Comparison of ENCODE assay signal across 15 cellular contexts in genomic region chr7:158098125-158099030, GRCh38.
A peak's percentile ranks its signal among the peaks of the same experiment; 100 is the strongest.
DNase-seq lines count a peak whose midpoint lies in the region; ATAC-seq, FAIRE-seq and TF ChIP-seq lines count a peak whose summit lies in the region.
"Had no signal": no experiment of that assay in that cellular context is flagged by ENCODE, and none has a peak within 500 bp of the region (broad histone marks: within the 10 kb centered on the region; RNA-seq: fewer than 3 reads in every experiment).

No MANE protein-coding gene starts in this region.

- H3K4ac ChIP-seq in H9 (ENCODE audit: low read depth, low read length) = no peak overlapping the region

- H3K9me3 ChIP-seq in H9 (ENCODE audit: control insufficient read depth, low read depth, low read length) (no peaks in the 10 kb centered on the region), K562 (replicated peaks; ENCODE audit: control insufficient read depth, insufficient read depth, low read depth, low read length) (no peaks in the 10 kb centered on the region), suprapubic skin (peaks cover 6% of the 10 kb centered on the region)
- H3K9me3 ChIP-seq: Caco-2, SJCRH30 had no signal

- H3T11ph ChIP-seq in H9 (ENCODE audit: low read length) = no peak overlapping the region

- H2BK120ac ChIP-seq in H9 (ENCODE audit: low read depth, low read length, poor library complexity, severe bottlenecking) = no peak overlapping the region

- no peaks in the 10 kb centered on the region for H3K79me1 ChIP-seq in H9 (ENCODE audit: insufficient read depth, low read depth, low read length, poor library complexity, severe bottlenecking)

- H3K79me2 ChIP-seq in H9 (ENCODE audit: insufficient read depth, low read length) = no peaks in the 10 kb centered on the region
- no peaks in the 10 kb centered on the region for H3K79me2 ChIP-seq in K562 (ENCODE audit: control insufficient read depth, insufficient read depth, low read length)

- H3K14ac ChIP-seq in H9 (ENCODE audit: insufficient read depth, low read length) = peak overlapping the region; percentile 69; the same call in 1 of the 2 replicates

- CTCF ChIA-PET in K562 (lab: Yijun Ruan, JAX; ENCODE audit: low intra/inter-chr PET ratio) = no interaction called here

- H3K4me1 Mint-ChIP-seq in H9 = peaks cover 16 to 17% of the 10 kb centered on the region in 2 experiments
- H3K4me1 Mint-ChIP-seq: B cell had no signal

- H3K9me1 ChIP-seq in K562 (ENCODE audit: control insufficient read depth, insufficient read depth, low read length) = peaks cover 2% of the 10 kb centered on the region

- H3K4me3 Mint-ChIP-seq in H9 = no peak overlapping the region
- H3K4me3 Mint-ChIP-seq: B cell; CD4-positive, CD25-positive, alpha-beta regulatory T cell; HFFc6 had no signal

- no CpG with 5 or more reads among the region's 54 CpGs for WGBS in H9 (ENCODE audit: extremely low coverage, insufficient read length, low lambda C conversion rate)
- 8% methylated on average over 45 of the region's 54 CpGs for WGBS in K562 (ENCODE audit: insufficient coverage, low coverage, missing lambda C conversion rate)
- WGBS in suprapubic skin = 91% methylated on average over 34 of the region's 54 CpGs

- TF ChIP-seq EP300 in K562 (IDR thresholded peaks at IDR 0.05; ENCODE audit: low read length) = no peak
- TF ChIP-seq EP300 in suprapubic skin (IDR thresholded peaks at IDR 0.05) = no peak

- no peak overlapping the region for H4K91ac ChIP-seq in H9 (ENCODE audit: insufficient read length, low read depth, low read length)

- no peaks in the 10 kb centered on the region for H3K23me2 ChIP-seq in H9 (ENCODE audit: insufficient read length, low read depth, low read length, poor library complexity, severe bottlenecking)

- H3K23ac ChIP-seq in H9 (ENCODE audit: insufficient read length, low read depth, low read length) = no peak overlapping the region

- 0 out of 7 replicates have a peak overlapping the region, but pooled peaks of 1 of the 3 experiments have one; percentile 8 for H3K27ac Mint-ChIP-seq in H9
- H3K27ac Mint-ChIP-seq: B cell, HFFc6 had no signal

- H2BK12ac ChIP-seq in H9 (ENCODE audit: insufficient read length, low read depth, low read length) = no peak overlapping the region

- H3K27me3 Mint-ChIP-seq in H9 (ENCODE audit: low read depth) = no peaks in the 10 kb centered on the region; the same call in 1 of the 2 replicates
- H3K27me3 Mint-ChIP-seq: B cell; CD4-positive, CD25-positive, alpha-beta regulatory T cell had no signal

- intact Hi-C loops in K562 (cut with micrococcal nuclease) = no loop called here

- H3K56ac ChIP-seq in H9 (ENCODE audit: insufficient read length, low read depth, low read length) = no peak overlapping the region

- no peak for DNase-seq in H9
- DNase-seq in K562 (ENCODE audit: extremely low read depth in 1 of 4, low spot score in 3 of 4) = no peak
- peak; percentile 88 for DNase-seq in mesenteric fat pad (ENCODE audit: low spot score)
- DNase-seq in suprapubic skin (ENCODE audit: low spot score in 2 of 2) = peak; percentile 48 to 76
- no peak for DNase-seq in activated naive CD4-positive, alpha-beta T cell treated with anti-CD3 and anti-CD28 coated beads, Interleukin-2, amount 50 U/mL, for 16 hours
- DNase-seq: CD4-positive, CD25-positive, alpha-beta regulatory T cell; EL; GOT3; HFFc6; NCI-H1694 treated with DMSO at 0.1 percent for 48 hours; SJCRH30 had no signal

- peaks cover 10 to 11% of the 10 kb centered on the region in 2 experiments; a peak in 4 of 5 replicates for H3K9me3 Mint-ChIP-seq in H9

- H4K5ac ChIP-seq in H9 (ENCODE audit: insufficient read length, low read depth, low read length) = no peak overlapping the region

- H3K9ac ChIP-seq in H9 (ENCODE audit: extremely low read depth, insufficient read length, low read length) (no peak overlapping the region), K562 (ENCODE audit: insufficient read depth in 1 of 2, low read depth in 2 of 2, low read length in 2 of 2) (no peak overlapping the region; a peak in 1 of 4 replicates)

- H4K20me1 ChIP-seq in H9 (ENCODE audit: control insufficient read depth, insufficient read depth, insufficient read length) (no peaks in the 10 kb centered on the region), K562 (replicated peaks; ENCODE audit: control insufficient read depth, insufficient read depth, low read length) (0 out of 2 replicates have a peak, but pooled peaks cover 4% of the 10 kb centered on the region)

- H3K36me3 Mint-ChIP-seq in H9 (ENCODE audit: insufficient read depth in 1 of 3, low read depth in 3 of 3) = peaks cover 3 to 13% (median 7%) of the 10 kb centered on the region in 3 experiments; a peak in 6 of 7 replicates
- H3K36me3 Mint-ChIP-seq: CD4-positive, CD25-positive, alpha-beta regulatory T cell had no signal

- no peak overlapping the region for H3K18ac ChIP-seq in H9 (ENCODE audit: insufficient read length, low read depth, low read length)

- TF ChIP-seq CTCF in H9 (conservative IDR thresholded peaks at IDR 0.05) (no peak), K562 (IDR thresholded peaks at IDR 0.05 in 2 of 3, conservative IDR thresholded peaks at IDR 0.05 in 1 of 3; ENCODE audit: insufficient read depth in 2 of 3, low read depth in 1 of 3, low read length in 3 of 3) (no peak), suprapubic skin (IDR thresholded peaks at IDR 0.05) (no peak)

- no peak overlapping the region for H2BK15ac ChIP-seq in H9 (ENCODE audit: low read depth, low read length)

- no peak overlapping the region for H2AK5ac ChIP-seq in H9 (ENCODE audit: insufficient read length, low read length)

- no peak overlapping the region for H3K4me3 ChIP-seq in K562
- no peak overlapping the region for H3K4me3 ChIP-seq in suprapubic skin
- H3K4me3 ChIP-seq: SJCRH30 had no signal

- H2BK20ac ChIP-seq in H9 (ENCODE audit: low read depth, low read length, poor library complexity, severe bottlenecking) = no peak overlapping the region

- BruUV-seq in K562 (replicated peaks; lab: Mats Ljungman, UMichigan) = no TSS peak

- H3K36me3 ChIP-seq in K562 (ENCODE audit: control insufficient read depth, insufficient read depth, low read length) (no peaks in the 10 kb centered on the region), suprapubic skin (no peaks in the 10 kb centered on the region)
- H3K36me3 ChIP-seq: SJCRH30 had no signal

- in situ Hi-C loops in K562 (cut with MboI) = no loop called here

- no peak for TF ChIP-seq POLR2A in K562 (conservative IDR thresholded peaks at IDR 0.05)
- no peak for TF ChIP-seq POLR2A in suprapubic skin (IDR thresholded peaks at IDR 0.05)

- H3K27me3 ChIP-seq in H9 (ENCODE audit: insufficient read depth, low read length) = no peaks in the 10 kb centered on the region
- peaks cover 17 to 40% of the 10 kb centered on the region in 2 experiments; a peak in 4 of 5 replicates for H3K27me3 ChIP-seq in K562 (ENCODE audit: control insufficient read depth in 2 of 2, insufficient read depth in 2 of 2, low read length in 2 of 2)
- no peaks in the 10 kb centered on the region for H3K27me3 ChIP-seq in suprapubic skin

- H3K27ac ChIP-seq in H9 (ENCODE audit: insufficient read length, low read depth, low read length) = no peak overlapping the region
- no peak overlapping the region for H3K27ac ChIP-seq in K562 (ENCODE audit: extremely low read depth, low read depth, low read length)
- no peak overlapping the region for H3K27ac ChIP-seq in suprapubic skin
- H3K27ac ChIP-seq: SJCRH30 had no signal

- H2AFZ ChIP-seq in H9 (ENCODE audit: low read length) (no peak overlapping the region), K562 (ENCODE audit: low read depth, low read length) (no peak overlapping the region)

- POLR2A ChIA-PET in K562 (lab: Yijun Ruan, JAX) = interaction anchor here (1.0 kb wide), 1 partner anchor 21 kb away, joined by 3 read pairs; no protein-coding TSS in a partner anchor

- TF ChIP-seq RAD21 in K562 (CRISPR knock-in tag; conservative IDR thresholded peaks at IDR 0.05 in 1 of 2, IDR thresholded peaks at IDR 0.05 in 1 of 2) = no peak

- H3K4me2 ChIP-seq in H9 (ENCODE audit: insufficient read depth, insufficient read length, low read length) = no peak overlapping the region
- H3K4me2 ChIP-seq in K562 (ENCODE audit: insufficient read depth, low read length) = no peak overlapping the region

- FAIRE-seq in K562 (lab: Jason Lieb, UNC) = no peak

- no peak overlapping the region for H2BK5ac ChIP-seq in H9 (ENCODE audit: insufficient read length, low read length)

- H3K4me1 ChIP-seq in H9 (ENCODE audit: insufficient read depth, low read length) = no peaks in the 10 kb centered on the region
- H3K4me1 ChIP-seq in K562 (replicated peaks in 1 of 2; ENCODE audit: control insufficient read depth in 2 of 2, insufficient read depth in 2 of 2, low read length in 2 of 2) = peaks cover 0 to 8% of the 10 kb centered on the region in 2 experiments; a peak in 1 of 5 replicates
- H3K4me1 ChIP-seq in suprapubic skin = no peaks in the 10 kb centered on the region
- H3K4me1 ChIP-seq: Caco-2, SJCRH30 had no signal

- ATAC-seq in K562 (peak; percentile 27; the same call in 2 of the 3 replicates), HG02938 (IDR thresholded peaks at IDR 0.05; ENCODE audit: unreplicated experiment) (no peak), HG03432 (IDR thresholded peaks at IDR 0.05; ENCODE audit: unreplicated experiment) (no peak)

- H4K8ac ChIP-seq in H9 (replicated peaks; ENCODE audit: insufficient read length, low read depth, low read length) = no peak overlapping the region

TF ChIP-seq in K562, 482 proteins besides CTCF, POLR2A, EP300 and RAD21 (continues in another document):
- TF ChIP-seq RBBP5 (IDR thresholded peaks at IDR 0.05; ENCODE audit: borderline replicate concordance, insufficient read depth, low read length, poor library complexity, severe bottlenecking) (no peak), MAFF (IDR thresholded peaks at IDR 0.05; ENCODE audit: low read length) (no peak), NEUROD1 (IDR thresholded peaks at IDR 0.05; ENCODE audit: borderline replicate concordance, low read depth, low read length, partially characterized antibody) (no peak), ZFPM2 (CRISPR knock-in tag; IDR thresholded peaks at IDR 0.05) (no peak), NKRF (IDR thresholded peaks at IDR 0.05; ENCODE audit: borderline replicate concordance) (no peak), HDAC2 (IDR thresholded peaks at IDR 0.05) (no peak), CAMTA2 (CRISPR knock-in tag; conservative IDR thresholded peaks at IDR 0.05) (no peak)

Comparison
In these comparisons a context has a peak if more than half of its experiments do, and no peak if none do; other contexts are left out.
1. DNase-seq: peak in mesenteric fat pad (single experiment) and suprapubic skin (2 of 2); none in H9 (single experiment), K562 (0 of 4) and activated naive CD4-positive, alpha-beta T cell treated with anti-CD3 and anti-CD28 coated beads, Interleukin-2, amount 50 U/mL, for 16 hours (single experiment).